30 cellular contexts compared by ENCODE assay signal in the genomic region with DNA sequence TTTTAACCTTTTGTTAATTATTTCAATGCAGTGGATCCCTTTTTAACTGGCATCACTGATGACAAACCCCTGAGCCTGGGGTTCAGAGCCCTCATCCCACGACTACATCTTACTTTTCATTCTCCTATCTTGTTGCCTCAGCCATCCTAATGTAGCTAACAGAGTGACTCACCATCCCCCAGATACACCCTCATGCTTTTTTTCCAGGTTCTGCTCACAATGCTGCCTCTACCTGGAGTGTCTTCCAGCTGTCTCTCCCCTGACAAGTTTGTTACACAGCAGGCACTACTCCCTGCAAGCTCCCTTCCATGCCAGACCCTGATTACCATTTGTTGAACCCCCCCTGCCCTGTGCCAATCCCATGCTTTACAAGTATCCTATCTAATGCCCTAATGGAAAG.
"Had no signal": no experiment of that assay in that cellular context is flagged by ENCODE, and none has a peak within 500 bp of the region (broad histone marks: within the 10 kb centered on the region; RNA-seq: fewer than 3 reads in every experiment).

No MANE protein-coding gene starts in this region.

- DNase-seq: kidney glomerular epithelial cell; left cardiac atrium; left lung; lower lobe of right lung; mammary epithelial cell; mesenchymal stem cell; naive thymus-derived CD4-positive, alpha-beta T cell; occipital lobe; ovary; retina; right cardiac atrium; stimulated activated CD4-positive, alpha-beta T cell treated with anti-CD3 and anti-CD28 coated beads, Interleukin-12 subunit alpha, Interleukin-12 subunit beta, amount 100 ng/mL, for 4 hours; stimulated activated CD4-positive, alpha-beta T cell treated with anti-CD3 and anti-CD28 coated beads, Interleukin-15, amount 100 ng/mL, for 24 hours; stimulated activated CD4-positive, alpha-beta T cell treated with anti-CD3 and anti-CD28 coated beads, Interleukin-2, amount 100 ng/mL, for 24 hours; stimulated activated CD4-positive, alpha-beta T cell treated with anti-CD3 and anti-CD28 coated beads, Interleukin-4, amount 100 ng/mL, for 1 hour; stimulated activated naive B cell treated with anti-CD40 and anti-IgM and Interleukin-4, amounts not matched to agents 10 μg/mL and 1 μg/mL and 100 μg/mL, for 72 hours; stimulated activated naive CD8-positive, alpha-beta T cell treated with anti-CD3 and anti-CD28 coated beads, Interleukin-15, Interleukin-2, amounts not matched to agents 100 U/mL and 50 U/mL, for 24 hours; stomach; testis; thyroid gland; transverse colon; upper lobe of left lung had no signal

- H3K36me3 ChIP-seq: left lung, lower lobe of right lung, neutrophil, ovary, stomach, thyroid gland, transverse colon, upper lobe of left lung, vagina had no signal

- H2AFZ ChIP-seq: hepatocyte had no signal

- H3K27ac Mint-ChIP-seq: mesothelial cell of epicardium; naive thymus-derived CD4-positive, alpha-beta T cell; natural killer cell treated with Interleukin-12 subunit alpha and Interleukin-12 subunit beta and Interleukin-15 and Interleukin-18, amount 100 ng/mL, for 72 hours; stimulated activated naive B cell treated with anti-CD40 and anti-IgM and Interleukin-4, amounts not matched to agents 10 μg/mL and 1 μg/mL and 100 μg/mL, for 72 hours had no signal

- H3K27ac ChIP-seq: hepatocyte, left lung, lower lobe of right lung, neutrophil, ovary, skin epidermis, stomach, testis, thyroid gland, transverse colon, upper lobe of left lung, vagina had no signal

- H3K4me3 ChIP-seq: hepatocyte, left lung, lower lobe of right lung, ovary, skin epidermis, stomach, testis, thyroid gland, transverse colon, upper lobe of left lung, vagina had no signal

- H3K4me1 ChIP-seq: left lung, lower lobe of right lung, stomach, testis, transverse colon, upper lobe of left lung, vagina had no signal

- H3K9me3 ChIP-seq: left lung, lower lobe of right lung, neutrophil, ovary, stomach, testis, thyroid gland, transverse colon, upper lobe of left lung, vagina had no signal

- H3K36me3 Mint-ChIP-seq: naive thymus-derived CD4-positive, alpha-beta T cell; natural killer cell treated with Interleukin-12 subunit alpha and Interleukin-12 subunit beta and Interleukin-15 and Interleukin-18, amount 100 ng/mL, for 72 hours; stimulated activated naive B cell treated with anti-CD40 and anti-IgM and Interleukin-4, amounts not matched to agents 10 μg/mL and 1 μg/mL and 100 μg/mL, for 72 hours had no signal

- H3K4me3 Mint-ChIP-seq: mesothelial cell of epicardium; naive thymus-derived CD4-positive, alpha-beta T cell; natural killer cell treated with Interleukin-12 subunit alpha and Interleukin-12 subunit beta and Interleukin-15 and Interleukin-18, amount 100 ng/mL, for 72 hours; neural crest cell; stimulated activated naive B cell treated with anti-CD40 and anti-IgM and Interleukin-4, amounts not matched to agents 10 μg/mL and 1 μg/mL and 100 μg/mL, for 72 hours had no signal

- H3K4me2 ChIP-seq: hepatocyte had no signal

- H3K4me1 Mint-ChIP-seq: mesothelial cell of epicardium; stimulated activated naive B cell treated with anti-CD40 and anti-IgM and Interleukin-4, amounts not matched to agents 10 μg/mL and 1 μg/mL and 100 μg/mL, for 72 hours had no signal

- H3K27me3 ChIP-seq: hepatocyte, left lung, neutrophil, ovary, stomach, testis, thyroid gland, transverse colon, upper lobe of left lung, vagina had no signal

- ATAC-seq: left cardiac atrium; left lung; lower lobe of right lung; naive thymus-derived CD4-positive, alpha-beta T cell; natural killer cell treated with Interleukin-12 subunit alpha and Interleukin-12 subunit beta and Interleukin-15 and Interleukin-18, amount 100 ng/mL, for 72 hours; right cardiac atrium; sciatic nerve; stimulated activated naive B cell treated with anti-CD40 and anti-IgM and Interleukin-4, amounts not matched to agents 10 μg/mL and 1 μg/mL and 100 μg/mL, for 72 hours; stimulated activated naive CD8-positive, alpha-beta T cell treated with anti-CD3 and anti-CD28 coated beads, Interleukin-15, Interleukin-2, amounts not matched to agents 100 U/mL and 50 U/mL, for 24 hours had no signal

- H3K27me3 Mint-ChIP-seq: natural killer cell treated with Interleukin-12 subunit alpha and Interleukin-12 subunit beta and Interleukin-15 and Interleukin-18, amount 100 ng/mL, for 72 hours had no signal

- H3K9me3 Mint-ChIP-seq: natural killer cell treated with Interleukin-12 subunit alpha and Interleukin-12 subunit beta and Interleukin-15 and Interleukin-18, amount 100 ng/mL, for 72 hours; stimulated activated naive B cell treated with anti-CD40 and anti-IgM and Interleukin-4, amounts not matched to agents 10 μg/mL and 1 μg/mL and 100 μg/mL, for 72 hours had no signal
